ENCODE assay signal across 1 cellular context in genomic region chr14:94612580-94613554, GRCh38.
TF ChIP-seq lines count a peak whose summit lies in the region.

No MANE protein-coding gene starts in this region.

TF ChIP-seq in SK-N-SH, 30 proteins besides CTCF, POLR2A, EP300 and RAD21 (continued from another document):
- TF ChIP-seq REST (IDR thresholded peaks at IDR 0.05; ENCODE audit: low read depth, low read length) (peak; percentile 75; the same call in 1 of the 2 replicates), TCF12 (IDR thresholded peaks at IDR 0.05) (no peak)
